8 cellular contexts compared by ENCODE assay signal in the genomic region with DNA sequence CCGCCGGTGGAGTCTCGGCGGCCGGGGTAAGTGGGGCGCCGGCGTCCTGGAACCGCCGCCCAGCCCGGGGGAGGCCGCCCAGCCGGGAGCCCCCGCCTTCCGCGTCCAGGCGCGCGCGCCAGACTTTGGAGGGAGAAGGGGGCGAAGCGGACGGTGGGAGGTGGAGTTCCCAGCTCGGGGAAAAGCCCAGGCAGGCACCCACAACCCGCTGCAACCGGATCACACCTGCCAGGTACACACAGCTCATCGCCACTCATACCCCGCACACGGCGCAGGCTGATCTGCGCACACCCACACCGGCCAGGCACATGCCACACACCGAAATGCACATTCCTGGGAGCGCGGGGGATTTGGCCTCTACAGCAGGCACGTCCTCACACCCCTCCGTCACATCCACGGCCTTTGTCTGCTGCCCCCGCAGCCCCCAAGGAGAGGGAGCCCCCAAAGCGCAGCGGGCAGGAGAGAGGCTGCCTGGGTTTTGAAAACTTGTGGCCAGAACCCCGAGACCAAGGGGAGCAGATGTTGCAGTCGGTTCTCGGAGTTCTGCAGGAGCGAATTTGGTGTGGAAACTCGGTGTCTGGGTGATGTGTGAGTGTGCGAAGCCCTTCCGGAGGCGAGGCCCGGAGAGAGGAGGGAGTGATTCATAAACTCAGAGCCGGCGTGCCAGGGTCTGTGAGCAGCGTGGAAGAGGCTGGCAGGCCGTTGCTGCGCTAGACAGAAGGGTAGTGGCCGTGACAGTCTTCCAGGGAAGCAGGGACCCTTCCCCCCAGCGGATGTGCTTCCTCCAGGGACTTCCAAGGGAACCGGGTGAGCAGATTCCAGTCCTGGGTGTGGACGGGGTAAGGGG. TPM values are rescaled to one million over a fixed set of nuclear protein-coding genes. Genes with fewer than 3 reads are reported as not detected.
A peak's percentile ranks its signal among the peaks of the same experiment; 100 is the strongest.
DNase-seq lines count a peak whose midpoint lies in the region; ATAC-seq, FAIRE-seq and TF ChIP-seq lines count a peak whose summit lies in the region.

No MANE protein-coding gene starts in this region.

- DNase-seq in RWPE2 (ENCODE audit: low spot score), result no peak
- DNase-seq in brain microvascular endothelial cell, result peak; percentile 53
- peak; percentile 89 for DNase-seq in kidney
- peak; percentile 48 for DNase-seq in stimulated activated CD4-positive, alpha-beta T cell treated with anti-CD3 and anti-CD28 coated beads, Interleukin-12 subunit alpha, Interleukin-12 subunit beta, amount 100 ng/mL, for 4 hours

- H3K36me3 ChIP-seq in RWPE2 (ENCODE audit: low read depth), result peaks cover 8% of the 10 kb centered on the region; the same call in 1 of the 2 replicates
- no peaks in the 10 kb centered on the region for H3K36me3 ChIP-seq in brain microvascular endothelial cell (replicated peaks)
- peaks cover 0 to 3% of the 10 kb centered on the region in 2 donors for H3K36me3 ChIP-seq in kidney (ENCODE audit: control insufficient read depth in 1 of 2, insufficient read depth in 2 of 2, low read length in 2 of 2)

- ATAC-seq in RWPE2 (ENCODE audit: low read depth) (peak; percentile 73), GM21423 (IDR thresholded peaks at IDR 0.05; ENCODE audit: unreplicated experiment) (no peak), GM18520 (IDR thresholded peaks at IDR 0.05; ENCODE audit: unreplicated experiment) (no peak), HG02678 (IDR thresholded peaks at IDR 0.05; ENCODE audit: unreplicated experiment) (no peak)

- peak overlapping the region; percentile 92 for H3K9ac ChIP-seq in kidney (ENCODE audit: low read length in 2 of 2)

- in situ Hi-C loops in brain microvascular endothelial cell (cut with HindIII; ENCODE audit: low pct_ligation_motif_present, low sequenced_read_pairs), result no loop called here

- H3K4me1 ChIP-seq in RWPE2 (ENCODE audit: insufficient read depth, poor library complexity, severe bottlenecking), result peaks cover 26% of the 10 kb centered on the region
- H3K4me1 ChIP-seq in kidney (ENCODE audit: control insufficient read depth in 1 of 2, insufficient read depth in 1 of 2, low read depth in 1 of 2, low read length in 2 of 2), result peaks cover 23 to 29% of the 10 kb centered on the region in 2 donors

- FAIRE-seq in kidney (lab: Jason Lieb, UNC), result no peak

- H3K9me3 ChIP-seq in RWPE2 (ENCODE audit: severe bottlenecking) (no peaks in the 10 kb centered on the region), kidney (ENCODE audit: control insufficient read depth in 1 of 2, low read length in 2 of 2) (no peaks in the 10 kb centered on the region)

- no peak for TF ChIP-seq CTCF in RWPE2 (IDR thresholded peaks at IDR 0.05; ENCODE audit: poor library complexity, severe bottlenecking)
- TF ChIP-seq CTCF in brain microvascular endothelial cell (IDR thresholded peaks at IDR 0.05; ENCODE audit: low read depth, low read length, missing control alignments), result no peak
- TF ChIP-seq CTCF in kidney (IDR thresholded peaks at IDR 0.05; ENCODE audit: borderline replicate concordance, extremely low read depth, insufficient read depth), result no peak

- H3K4me3 ChIP-seq in GM08714 (ENCODE audit: low read length) (peak overlapping the region; percentile 52; the same call in 1 of the 2 replicates), RWPE2 (ENCODE audit: severe bottlenecking) (peak overlapping the region; percentile 72), brain microvascular endothelial cell (ENCODE audit: low read depth, low read length) (peak overlapping the region; percentile 80), kidney (ENCODE audit: low read length in 2 of 2) (peak overlapping the region; percentile 66 to 91)

- H3K27me3 ChIP-seq in RWPE2 (ENCODE audit: insufficient read depth, poor library complexity, severe bottlenecking) (no peaks in the 10 kb centered on the region), brain microvascular endothelial cell (replicated peaks) (no peaks in the 10 kb centered on the region)

- intact Hi-C loops in kidney (cut with DNase I), result no loop called here

- H3K27ac ChIP-seq in RWPE2 (ENCODE audit: poor library complexity, severe bottlenecking) (peak overlapping the region; percentile 97), brain microvascular endothelial cell (no peak overlapping the region), kidney (ENCODE audit: low read depth in 2 of 2, low read length in 2 of 2) (peak overlapping the region; percentile 93 to 94)

RNA-seq across cellular contexts. Expression of a gene that starts 0.7 kb away (rescaled TPM):
- total RNA-seq in kidney, result 31.5 TPM
- polyA plus RNA-seq in kidney (ENCODE audit: insufficient read depth, low read depth, low replicate concordance), result 9.1 TPM
